In genomic region chr7:117259626-117260025, GRCh38 we compare ENCODE assay signal across 20 cellular contexts.
DNase-seq lines count a peak whose midpoint lies in the region; ATAC-seq and TF ChIP-seq lines count a peak whose summit lies in the region.
"Had no signal": no experiment of that assay in that cellular context is flagged by ENCODE, and none has a peak within 500 bp of the region (broad histone marks: within the 10 kb centered on the region; RNA-seq: fewer than 3 reads in every experiment).

No MANE protein-coding gene starts in this region.

- H3K27me3 ChIP-seq in SJSA1 (replicated peaks): no peaks in the 10 kb centered on the region
- H3K27me3 ChIP-seq: esophagus squamous epithelium, suprapubic skin had no signal

- no peak overlapping the region for H3K4me3 Mint-ChIP-seq in type B pancreatic cell
- H3K4me3 Mint-ChIP-seq: activated CD8-positive, alpha-beta T cell treated with anti-CD3 and anti-CD28 coated beads for 36 hours; activated naive CD4-positive, alpha-beta T cell treated with anti-CD3 and anti-CD28 coated beads, Interleukin-2, amount 50 U/mL, for 24 hours; neural crest cell had no signal

- H3K27ac ChIP-seq in SJSA1: peak overlapping the region; percentile 76
- H3K27ac ChIP-seq: brain microvascular endothelial cell, esophagus squamous epithelium, suprapubic skin had no signal

- H3K4me1 Mint-ChIP-seq in type B pancreatic cell (ENCODE audit: unreplicated experiment): no peaks in the 10 kb centered on the region
- H3K4me1 Mint-ChIP-seq: activated naive CD4-positive, alpha-beta T cell treated with anti-CD3 and anti-CD28 coated beads, Interleukin-2, amount 50 U/mL, for 24 hours; neural crest cell had no signal

- H3K9me3 Mint-ChIP-seq in type B pancreatic cell: no peaks in the 10 kb centered on the region
- H3K9me3 Mint-ChIP-seq: activated CD8-positive, alpha-beta T cell treated with anti-CD3 and anti-CD28 coated beads for 36 hours had no signal

- no peak overlapping the region for H3K27ac Mint-ChIP-seq in type B pancreatic cell
- H3K27ac Mint-ChIP-seq: activated CD8-positive, alpha-beta T cell treated with anti-CD3 and anti-CD28 coated beads for 36 hours; activated naive CD4-positive, alpha-beta T cell treated with anti-CD3 and anti-CD28 coated beads, Interleukin-2, amount 50 U/mL, for 24 hours had no signal

- no peaks in the 10 kb centered on the region for H3K36me3 ChIP-seq in SJSA1
- H3K36me3 ChIP-seq: BE2C, brain microvascular endothelial cell, esophagus squamous epithelium, suprapubic skin had no signal

- H3K27me3 Mint-ChIP-seq in type B pancreatic cell: peaks cover 8% of the 10 kb centered on the region

- no peak for TF ChIP-seq CTCF in HFF-Myc (IDR thresholded peaks at IDR 0.05; ENCODE audit: low read depth, low read length, missing control alignments)
- no peak for TF ChIP-seq CTCF in GM10266 (IDR thresholded peaks at IDR 0.05; ENCODE audit: control insufficient read depth, insufficient read depth, low read depth, missing control alignments)
- TF ChIP-seq CTCF in type B pancreatic cell (conservative IDR thresholded peaks at IDR 0.05): no peak

- ATAC-seq in HG02884 (IDR thresholded peaks at IDR 0.05; ENCODE audit: unreplicated experiment): no peak
- ATAC-seq: activated CD8-positive, alpha-beta T cell treated with anti-CD3 and anti-CD28 coated beads for 36 hours had no signal

- H3K4me3 ChIP-seq in HFF-Myc (replicated peaks; ENCODE audit: low read depth, low read length): no peak overlapping the region
- H3K4me3 ChIP-seq in SJSA1: no peak overlapping the region
- H3K4me3 ChIP-seq in skeletal muscle cell (ENCODE audit: low read depth, low read length): no peak overlapping the region
- H3K4me3 ChIP-seq: esophagus squamous epithelium, suprapubic skin had no signal

- H3K36me3 Mint-ChIP-seq in type B pancreatic cell: no peaks in the 10 kb centered on the region
- H3K36me3 Mint-ChIP-seq: activated naive CD4-positive, alpha-beta T cell treated with anti-CD3 and anti-CD28 coated beads, Interleukin-2, amount 50 U/mL, for 24 hours had no signal

- DNase-seq in HFF-Myc (ENCODE audit: extremely low read depth, low read depth) (peak; percentile 11), SJSA1 (ENCODE audit: low read depth in 1 of 2, low spot score in 2 of 2) (peak in 1 of 2 experiments; percentile 83), fibroblast of peridontal ligament (ENCODE audit: extremely low read depth) (peak; percentile 76), skeletal muscle cell (ENCODE audit: low read depth) (peak; percentile 36), GM10266 (ENCODE audit: extremely low spot score) (no peak), type B pancreatic cell (ENCODE audit: extremely low spot score, unreplicated experiment) (no peak)
- DNase-seq: activated CD8-positive, alpha-beta T cell treated with anti-CD3 and anti-CD28 coated beads for 36 hours; activated T-cell treated with anti-CD3 and anti-CD28 coated beads, Interleukin-2, amount 50 U/mL, for 48 hours; BE2C; brain microvascular endothelial cell; esophagus squamous epithelium; midbrain; NCI-H2029; NCI-H510A; Right ventricle myocardium superior; T-helper 2 cell had no signal

- no peaks in the 10 kb centered on the region for H3K9me3 ChIP-seq in SJSA1 (replicated peaks)
- H3K9me3 ChIP-seq: BE2C, esophagus squamous epithelium, suprapubic skin had no signal

- peaks cover 20% of the 10 kb centered on the region for H3K4me1 ChIP-seq in SJSA1 (replicated peaks)
- H3K4me1 ChIP-seq: BE2C, esophagus squamous epithelium, suprapubic skin had no signal

Comparison
In these comparisons a context has a peak if more than half of its experiments do, and no peak if none do; other contexts are left out.
1. DNase-seq: peak in HFF-Myc (single experiment), fibroblast of peridontal ligament (single experiment) and skeletal muscle cell (single experiment); none in GM10266 (single experiment) and type B pancreatic cell (single experiment).